ENCODE assay signal across 8 cellular contexts in genomic region chr6:118565317-118565960, GRCh38. TPM values are rescaled to one million over a fixed set of nuclear protein-coding genes. Genes with fewer than 3 reads are reported as not detected.
DNase-seq lines count a peak whose midpoint lies in the region; FAIRE-seq and TF ChIP-seq lines count a peak whose summit lies in the region.

No MANE protein-coding gene starts in this region.

- peaks cover 88% of the 10 kb centered on the region for H3K79me2 ChIP-seq in hepatocyte

- H3K27ac ChIP-seq in A673 (ENCODE audit: low read depth, low read length, poor library complexity, severe bottlenecking), result no peak overlapping the region
- H3K27ac ChIP-seq in hepatocyte, result no peak overlapping the region

- H4K20me1 ChIP-seq in hepatocyte (ENCODE audit: insufficient read depth, poor library complexity, severe bottlenecking), result peaks cover 25% of the 10 kb centered on the region

- intact Hi-C loops in A673 (cut with micrococcal nuclease; ENCODE audit: unreplicated experiment), result no loop called here

- no TSS peak for BruUV-seq in A673 (replicated peaks; lab: Mats Ljungman, UMichigan)

- TF ChIP-seq POLR2A in H54 (IDR thresholded peaks at IDR 0.05; ENCODE audit: low read depth, low read length), result no peak

- H3K36me3 ChIP-seq in A673 (ENCODE audit: insufficient read depth, low read length, poor library complexity, severe bottlenecking) (no peaks in the 10 kb centered on the region), hepatocyte (replicated peaks; ENCODE audit: insufficient read depth, low read depth) (no peaks in the 10 kb centered on the region)

- POLR2A ChIA-PET in A673 (lab: Charles Lee; ENCODE audit: low non-redundant PET) (no interaction called here), GM10248 (lab: Yijun Ruan, JAX) (no interaction called here)

- CTCF ChIA-PET in A673 (lab: Charles Lee) (no interaction called here), GM10248 (lab: Yijun Ruan, JAX) (interaction anchor here (0.7 to 3.3 kb wide), 60 partner anchors 9 to 589 kb away, joined by 3 to 63 read pairs (median 4); partner anchors contain the start of gene PLN)

- H3K9me3 ChIP-seq in A673 (ENCODE audit: low read depth, low read length, poor library complexity, severe bottlenecking) (no peaks in the 10 kb centered on the region), hepatocyte (ENCODE audit: low read depth) (no peaks in the 10 kb centered on the region)

- H3K36me3 Mint-ChIP-seq in T-helper 2 cell treated with Interferon-gamma antibody and Interleukin-4, amounts not matched to agents 5 μg/mL and 100 μg/mL, for 36 hours (ENCODE audit: low read depth), result peaks cover 12% of the 10 kb centered on the region

- no peak overlapping the region for H2AFZ ChIP-seq in hepatocyte

- H3K4me1 ChIP-seq in A673 (ENCODE audit: insufficient read depth, low read length, poor library complexity, severe bottlenecking) (no peaks in the 10 kb centered on the region), hepatocyte (ENCODE audit: insufficient read depth) (peaks cover 9% of the 10 kb centered on the region)

- no peaks in the 10 kb centered on the region for H3K27me3 ChIP-seq in A673 (replicated peaks; ENCODE audit: insufficient read depth, low read depth, low read length, poor library complexity)
- H3K27me3 ChIP-seq in hepatocyte, result no peaks in the 10 kb centered on the region

- 74% methylated on average over 5 of the region's 5 CpGs for WGBS in hepatocyte (ENCODE audit: low lambda C conversion rate, missing lambda C conversion rate)

- peak; percentile 71 for FAIRE-seq in H54 (lab: Jason Lieb, UNC)

- H3K4me3 ChIP-seq in A673 (ENCODE audit: low read depth, low read length, poor library complexity, severe bottlenecking), result no peak overlapping the region
- no peak overlapping the region for H3K4me3 ChIP-seq in hepatocyte

- no peaks in the 10 kb centered on the region for H3K9me2 ChIP-seq in hepatocyte (replicated peaks; ENCODE audit: insufficient read depth)

- H3K27ac Mint-ChIP-seq in T-helper 2 cell treated with Interferon-gamma antibody and Interleukin-4, amounts not matched to agents 5 μg/mL and 100 μg/mL, for 36 hours, result peak overlapping the region; percentile 2

- TF ChIP-seq CTCF in A673 (conservative IDR thresholded peaks at IDR 0.05; ENCODE audit: low read depth, low read length) (peak; percentile 40), GM10248 (IDR thresholded peaks at IDR 0.05; ENCODE audit: control extremely low read depth, extremely low read depth, low read depth, missing control alignments) (peak; percentile 75), hepatocyte (IDR thresholded peaks at IDR 0.05; ENCODE audit: poor library complexity) (peak; percentile 54)

- no peak overlapping the region for H3K4me2 ChIP-seq in hepatocyte

- no peaks in the 10 kb centered on the region for H3K9me3 Mint-ChIP-seq in T-helper 2 cell treated with Interferon-gamma antibody and Interleukin-4, amounts not matched to agents 5 μg/mL and 100 μg/mL, for 36 hours

- peaks cover 17% of the 10 kb centered on the region for H3K4me1 Mint-ChIP-seq in T-helper 2 cell treated with Interferon-gamma antibody and Interleukin-4, amounts not matched to agents 5 μg/mL and 100 μg/mL, for 36 hours (ENCODE audit: low read depth)

- DNase-seq in A673 (ENCODE audit: low spot score) (no peak), GM10248 (ENCODE audit: extremely low spot score) (peak; percentile 65), H54 (ENCODE audit: insufficient read length, low spot score) (no peak), Kasumi-1 (lab: John Stamatoyannopoulos, UW) (peak; percentile 42 to 48), hepatocyte (ENCODE audit: low spot score) (peak; percentile 51), OCI-M2 (lab: John Stamatoyannopoulos, UW; ENCODE audit: unreplicated experiment) (no peak), COR-L47 (lab: John Stamatoyannopoulos, UW) (no peak)
- no peak for DNase-seq in T-helper 2 cell treated with Interferon-gamma antibody and Interleukin-4, amounts not matched to agents 5 μg/mL and 100 μg/mL, for 36 hours (ENCODE audit: low spot score)

- no peak overlapping the region for H3K4me3 Mint-ChIP-seq in T-helper 2 cell treated with Interferon-gamma antibody and Interleukin-4, amounts not matched to agents 5 μg/mL and 100 μg/mL, for 36 hours

- no peaks in the 10 kb centered on the region for H3K27me3 Mint-ChIP-seq in T-helper 2 cell treated with Interferon-gamma antibody and Interleukin-4, amounts not matched to agents 5 μg/mL and 100 μg/mL, for 36 hours (ENCODE audit: low read depth)

RNA-seq across cellular contexts. Expression of gene PLN, which starts 17.3 kb away (rescaled TPM):
- not detected in 2 replicates for total RNA-seq in A673 (2021)
- total RNA-seq in hepatocyte, result 0.80 TPM in 1 of 2 replicates, not detected in the other
- 0.40 and 0.69 TPM in 2 replicates for polyA plus RNA-seq in hepatocyte

Comparison
In these comparisons a context has a peak if more than half of its experiments do, and no peak if none do; other contexts are left out.
1. DNase-seq: peak in GM10248 (single experiment), Kasumi-1 (2 of 2) and hepatocyte (single experiment); none in A673 (single experiment), H54 (single experiment), T-helper 2 cell treated with Interferon-gamma antibody and Interleukin-4, amounts not matched to agents 5 μg/mL and 100 μg/mL, for 36 hours (single experiment), OCI-M2 (single experiment) and COR-L47 (single experiment).
2. Peak in every context shown above with its lines, with median percentiles within 50 percentile points of each other: CTCF ChIP-seq.